Comparison of ENCODE assay signal across 25 cellular contexts in the genomic region with DNA sequence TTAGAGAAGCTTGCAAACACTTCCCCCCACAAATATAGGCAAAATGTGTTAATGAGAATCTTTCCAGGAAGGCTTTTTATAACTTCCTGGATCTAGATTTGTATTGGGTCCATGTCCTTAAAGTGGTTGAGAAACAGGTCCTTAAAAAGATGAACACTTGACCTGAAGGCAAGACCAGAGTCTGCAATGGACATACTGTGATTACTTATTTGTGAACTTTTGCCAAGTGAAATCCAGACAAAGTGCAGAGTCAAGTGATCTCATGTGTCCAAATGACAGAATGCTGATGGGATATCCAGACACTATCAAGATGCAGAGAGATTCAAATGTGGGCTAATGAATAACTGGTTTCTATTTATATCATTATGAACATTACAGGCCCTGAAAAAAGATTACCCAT.
"Had no signal": no experiment of that assay in that cellular context is flagged by ENCODE, and none has a peak within 500 bp of the region (broad histone marks: within the 10 kb centered on the region; RNA-seq: fewer than 3 reads in every experiment).

No MANE protein-coding gene starts in this region.

- ATAC-seq: activated CD4-positive, CD25-positive, alpha-beta regulatory T cell treated with anti-CD3 and anti-CD28 coated beads, Interleukin-2, amount 50 U/mL, for 24 hours; activated CD8-positive, alpha-beta T cell treated with anti-CD3 and anti-CD28 coated beads for 36 hours; body of pancreas; naive thymus-derived CD4-positive, alpha-beta T cell; stimulated activated memory B cell treated with anti-CD40 and anti-IgM and Interleukin-4, amounts not matched to agents 10 μg/mL and 1 μg/mL and 100 μg/mL, for 72 hours; T-cell had no signal

- H3K27me3 Mint-ChIP-seq: activated naive CD4-positive, alpha-beta T cell treated with anti-CD3 and anti-CD28 coated beads, Interleukin-2, amount 50 U/mL, for 24 hours had no signal

- H3K4me3 Mint-ChIP-seq: activated CD4-positive, alpha-beta T cell treated with anti-CD3 and anti-CD28 coated beads, Interleukin-2, amount 10 ng/mL, durations not matched to agents 24 days and 14 days; activated CD8-positive, alpha-beta T cell treated with anti-CD3 and anti-CD28 coated beads for 36 hours; activated naive CD4-positive, alpha-beta T cell treated with anti-CD3 and anti-CD28 coated beads, Interleukin-2, amount 50 U/mL, for 24 hours; activated T-helper 1 cell treated with anti-CD3 and anti-CD28 coated beads, Interleukin-12 subunit alpha, Interleukin-12 subunit beta, Interleukin-2, Interleukin-4 antibody, amounts not matched to agents 30 ng/mL and 10 ng/mL and 1 ng/mL, durations not matched to agents 14 hours and 24 hours and 36 hours; naive thymus-derived CD4-positive, alpha-beta T cell; neural progenitor cell; stimulated activated memory B cell treated with anti-CD40 and anti-IgM and Interleukin-4, amounts not matched to agents 10 μg/mL and 1 μg/mL and 100 μg/mL, for 72 hours; T-cell; T-helper 2 cell treated with Interferon-gamma antibody and Interleukin-4, amounts not matched to agents 5 μg/mL and 100 μg/mL, for 36 hours had no signal

- H3K4me3 ChIP-seq: body of pancreas, cardiac muscle cell, heart right ventricle, neural progenitor cell, skin epidermis, stomach, suprapubic skin, tibial nerve, uterus had no signal

- H3K4me1 ChIP-seq: body of pancreas, neural progenitor cell, uterus had no signal

- H3K36me3 ChIP-seq: cardiac muscle cell, heart right ventricle, neural progenitor cell, stomach, suprapubic skin, tibial nerve, uterus had no signal

- H3K27ac ChIP-seq: body of pancreas, cardiac muscle cell, neural progenitor cell, skin epidermis, stomach, suprapubic skin, tibial nerve, uterus, VCaP had no signal

- H3K4me2 ChIP-seq: neural progenitor cell had no signal

- H3K9me3 ChIP-seq: suprapubic skin, uterus had no signal

- H3K9ac ChIP-seq: neural progenitor cell had no signal

- H3K4me1 Mint-ChIP-seq: activated naive CD4-positive, alpha-beta T cell treated with anti-CD3 and anti-CD28 coated beads, Interleukin-2, amount 50 U/mL, for 24 hours; neural progenitor cell; stimulated activated memory B cell treated with anti-CD40 and anti-IgM and Interleukin-4, amounts not matched to agents 10 μg/mL and 1 μg/mL and 100 μg/mL, for 72 hours; T-cell had no signal

- H2AFZ ChIP-seq: neural progenitor cell had no signal

- H3K9me3 Mint-ChIP-seq: activated naive CD4-positive, alpha-beta T cell treated with anti-CD3 and anti-CD28 coated beads, Interleukin-2, amount 50 U/mL, for 24 hours had no signal

- H3K27ac Mint-ChIP-seq: activated CD4-positive, alpha-beta T cell treated with anti-CD3 and anti-CD28 coated beads, Interleukin-2, amount 10 ng/mL, durations not matched to agents 24 days and 14 days; activated CD8-positive, alpha-beta T cell treated with anti-CD3 and anti-CD28 coated beads for 36 hours; activated naive CD4-positive, alpha-beta T cell treated with anti-CD3 and anti-CD28 coated beads, Interleukin-2, amount 50 U/mL, for 24 hours; activated T-helper 1 cell treated with anti-CD3 and anti-CD28 coated beads, Interleukin-12 subunit alpha, Interleukin-12 subunit beta, Interleukin-2, Interleukin-4 antibody, amounts not matched to agents 30 ng/mL and 10 ng/mL and 1 ng/mL, durations not matched to agents 14 hours and 24 hours and 36 hours; naive thymus-derived CD4-positive, alpha-beta T cell; neural progenitor cell; stimulated activated memory B cell treated with anti-CD40 and anti-IgM and Interleukin-4, amounts not matched to agents 10 μg/mL and 1 μg/mL and 100 μg/mL, for 72 hours; T-cell; T-helper 2 cell treated with Interferon-gamma antibody and Interleukin-4, amounts not matched to agents 5 μg/mL and 100 μg/mL, for 36 hours had no signal

- H3K27me3 ChIP-seq: body of pancreas, cardiac muscle cell, heart right ventricle, neural progenitor cell, stomach, suprapubic skin, tibial nerve, uterus had no signal

- DNase-seq: activated CD4-positive, alpha-beta T cell treated with anti-CD3 and anti-CD28 coated beads, Interleukin-2, amount 10 ng/mL, durations not matched to agents 24 days and 14 days; activated CD8-positive, alpha-beta T cell treated with anti-CD3 and anti-CD28 coated beads for 36 hours; activated gamma-delta T cell treated with Interleukin-2 at 50 U/mL for 16 hours; anterior cingulate cortex; body of pancreas; effector CD4-positive, alpha-beta T cell; erythroblast; foreskin fibroblast; heart right ventricle; naive thymus-derived CD4-positive, alpha-beta T cell; stimulated activated CD4-positive, alpha-beta T cell treated with anti-CD3 and anti-CD28 coated beads, Interleukin-15, amount 100 ng/mL, for 24 hours; stomach; T-cell; uterus had no signal

- H3K36me3 Mint-ChIP-seq: neural progenitor cell; stimulated activated memory B cell treated with anti-CD40 and anti-IgM and Interleukin-4, amounts not matched to agents 10 μg/mL and 1 μg/mL and 100 μg/mL, for 72 hours had no signal
